ENCODE assay signal across 16 cellular contexts in genomic region chr5:51201024-51201423, GRCh38.
"Had no signal": no experiment of that assay in that cellular context is flagged by ENCODE, and none has a peak within 500 bp of the region (broad histone marks: within the 10 kb centered on the region; RNA-seq: fewer than 3 reads in every experiment).

No MANE protein-coding gene starts in this region.

- H3K4me3 ChIP-seq: ascending aorta, coronary artery, heart right ventricle, tibial nerve had no signal

- H3K36me3 ChIP-seq: ascending aorta, heart right ventricle, tibial nerve had no signal

- H3K27me3 ChIP-seq: ascending aorta, heart right ventricle, tibial nerve had no signal

- DNase-seq: activated B cell treated with CpG ODN at 0.5 μM for 24 hours; activated CD4-positive, alpha-beta T cell treated with anti-CD3 and anti-CD28 coated beads, Interleukin-2, amount 10 ng/mL, durations not matched to agents 24 days and 14 days; activated CD8-positive, alpha-beta memory T cell treated with anti-CD3 and anti-CD28 coated beads for 24 hours; activated naive CD4-positive, alpha-beta T cell treated with Interleukin-2 at 50 U/mL for 16 hours; activated naive CD8-positive, alpha-beta T cell treated with anti-CD3 and anti-CD28 coated beads, Interleukin-2, amount 50 U/mL, for 24 hours; effector CD4-positive, alpha-beta T cell; foreskin melanocyte; heart right ventricle; left ventricle myocardium superior; mesenchymal stem cell; occipital lobe; right cardiac atrium had no signal

- H3K4me1 ChIP-seq: ascending aorta, heart right ventricle, tibial nerve had no signal

- H3K9me3 ChIP-seq: ascending aorta, tibial nerve had no signal

- ATAC-seq: activated naive CD8-positive, alpha-beta T cell treated with anti-CD3 and anti-CD28 coated beads, Interleukin-2, amount 50 U/mL, for 24 hours; heart right ventricle; left ventricle myocardium superior; right cardiac atrium; stimulated activated memory B cell treated with anti-CD40 and anti-IgM and Interleukin-4, amounts not matched to agents 10 μg/mL and 1 μg/mL and 100 μg/mL, for 72 hours had no signal

- H3K27ac ChIP-seq: ascending aorta, coronary artery, heart right ventricle, tibial nerve had no signal
